15 cellular contexts compared by ENCODE assay signal in genomic region chr21:39106881-39107462, GRCh38.
A peak's percentile ranks its signal among the peaks of the same experiment; 100 is the strongest.
DNase-seq lines count a peak whose midpoint lies in the region; ATAC-seq, FAIRE-seq and TF ChIP-seq lines count a peak whose summit lies in the region.
"Had no signal": no experiment of that assay in that cellular context is flagged by ENCODE, and none has a peak within 500 bp of the region (broad histone marks: within the 10 kb centered on the region; RNA-seq: fewer than 3 reads in every experiment).

No MANE protein-coding gene starts in this region.

- H3K9ac ChIP-seq in IMR-90 (ENCODE audit: low read depth, low read length) (no peak overlapping the region), neural progenitor cell (no peak overlapping the region), HepG2 (ENCODE audit: insufficient read depth, low read depth, low read length) (no peak overlapping the region)

- peaks cover 16% of the 10 kb centered on the region for H3K4me1 ChIP-seq in IMR-90 (ENCODE audit: control insufficient read depth, insufficient read depth, low read length)
- H3K4me1 ChIP-seq in neural progenitor cell: peaks cover 11% of the 10 kb centered on the region
- peaks cover 11 to 26% of the 10 kb centered on the region in 2 donors for H3K4me1 ChIP-seq in gastrocnemius medialis
- H3K4me1 ChIP-seq in HepG2 (ENCODE audit: insufficient read depth, low read length): peaks cover 47% of the 10 kb centered on the region

- H2BK120ac ChIP-seq in IMR-90 (ENCODE audit: low read depth, low read length): peak overlapping the region; percentile 22; the same call in 1 of the 2 replicates

- dilution Hi-C loops in IMR-90 (cut with HindIII; ENCODE audit: low sequenced_read_pairs, unreplicated experiment): no loop called here

- H3K27me3 Mint-ChIP-seq in activated CD8-positive, alpha-beta memory T cell treated with anti-CD3 and anti-CD28 coated beads, Interleukin-2, amount 10 ng/mL, durations not matched to agents 7 days and 5 days: peaks cover 19% of the 10 kb centered on the region
- H3K27me3 Mint-ChIP-seq in neural progenitor cell (ENCODE audit: insufficient read depth, low read depth) (peaks cover 6% of the 10 kb centered on the region), type B pancreatic cell (peaks cover 12% of the 10 kb centered on the region)
- peaks cover 10% of the 10 kb centered on the region for H3K27me3 Mint-ChIP-seq in activated T-cell treated with anti-CD3 and anti-CD28 coated beads, Interleukin-2, amount 50 U/mL, for 24 hours

- no peak overlapping the region for H2BK5ac ChIP-seq in IMR-90 (ENCODE audit: low read depth, low read length, poor library complexity, severe bottlenecking)

- 91% methylated on average over 9 of the region's 15 CpGs; no CpG with 5 or more reads in 1 of the 2 experiments for WGBS in IMR-90 (ENCODE audit: extremely low coverage in 2 of 2, insufficient read length in 1 of 2), 2 experiments
- 95% methylated on average over 15 of the region's 15 CpGs for WGBS in HepG2 (ENCODE audit: low lambda C conversion rate)

- peak overlapping the region; percentile 70; the same call in 1 of the 2 replicates for H4K91ac ChIP-seq in IMR-90 (ENCODE audit: insufficient read depth, low read depth, low read length)

- no peak overlapping the region for H4K8ac ChIP-seq in IMR-90 (ENCODE audit: low read depth in 2 of 2, low read length in 2 of 2)

- no peaks in the 10 kb centered on the region for H3K36me3 ChIP-seq in IMR-90 (ENCODE audit: control insufficient read depth, insufficient read depth, low read length)
- no peaks in the 10 kb centered on the region for H3K36me3 ChIP-seq in neural progenitor cell
- H3K36me3 ChIP-seq in gastrocnemius medialis: no peaks in the 10 kb centered on the region
- H3K36me3 ChIP-seq in HepG2 (replicated peaks in 1 of 2; ENCODE audit: control insufficient read depth in 1 of 2, insufficient read depth in 2 of 2, low read length in 2 of 2): no peaks in the 10 kb centered on the region

- no peaks in the 10 kb centered on the region for H3K36me3 Mint-ChIP-seq in activated CD8-positive, alpha-beta memory T cell treated with anti-CD3 and anti-CD28 coated beads, Interleukin-2, amount 10 ng/mL, durations not matched to agents 7 days and 5 days
- no peaks in the 10 kb centered on the region for H3K36me3 Mint-ChIP-seq in neural progenitor cell
- H3K36me3 Mint-ChIP-seq in type B pancreatic cell: no peaks in the 10 kb centered on the region
- no peaks in the 10 kb centered on the region for H3K36me3 Mint-ChIP-seq in activated T-cell treated with anti-CD3 and anti-CD28 coated beads, Interleukin-2, amount 50 U/mL, for 24 hours (ENCODE audit: low read depth)
- H3K36me3 Mint-ChIP-seq: CD4-positive, alpha-beta memory T cell had no signal

- TF ChIP-seq CTCF in IMR-90 (conservative IDR thresholded peaks at IDR 0.05; ENCODE audit: low read depth, low read length): no peak
- no peak for TF ChIP-seq CTCF in neural progenitor cell (IDR thresholded peaks at IDR 0.05)
- TF ChIP-seq CTCF in type B pancreatic cell (conservative IDR thresholded peaks at IDR 0.05): no peak
- TF ChIP-seq CTCF in gastrocnemius medialis (IDR thresholded peaks at IDR 0.05 in 4 of 5, conservative IDR thresholded peaks at IDR 0.05 in 1 of 5): no peak
- TF ChIP-seq CTCF in HepG2 (CRISPR knock-in tag; IDR thresholded peaks at IDR 0.05): no peak

- H3K9me1 ChIP-seq in IMR-90 (ENCODE audit: insufficient read depth, low read length): peaks cover 22% of the 10 kb centered on the region

- BruUV-seq in IMR-90 (replicated peaks; lab: Mats Ljungman, UMichigan) (no TSS peak), HepG2 (replicated peaks; lab: Mats Ljungman, UMichigan) (no TSS peak)

- no peaks in the 10 kb centered on the region for H3K79me1 ChIP-seq in IMR-90 (ENCODE audit: low read depth in 1 of 2, low read length in 2 of 2)

- TF ChIP-seq RAD21 in IMR-90 (IDR thresholded peaks at IDR 0.05; ENCODE audit: low read length) (no peak), HepG2 (CRISPR knock-in tag; IDR thresholded peaks at IDR 0.05) (no peak)

- 0 out of 2 replicates have a peak, but pooled peaks cover 2% of the 10 kb centered on the region for H3K27me3 ChIP-seq in IMR-90 (ENCODE audit: control insufficient read depth, insufficient read depth, low read length)
- H3K27me3 ChIP-seq in neural progenitor cell: no peaks in the 10 kb centered on the region
- H3K27me3 ChIP-seq in gastrocnemius medialis: no peaks in the 10 kb centered on the region
- H3K27me3 ChIP-seq in HepG2 (ENCODE audit: control insufficient read depth in 1 of 2, insufficient read depth in 2 of 2, low read length in 2 of 2): no peaks in the 10 kb centered on the region

- H3K4me3 ChIP-seq in IMR-90 (ENCODE audit: insufficient read depth, low read depth, low read length): no peak overlapping the region
- no peak overlapping the region for H3K4me3 ChIP-seq in neural progenitor cell
- H3K4me3 ChIP-seq in gastrocnemius medialis: no peak overlapping the region
- no peak overlapping the region for H3K4me3 ChIP-seq in HepG2 (replicated peaks in 1 of 3; ENCODE audit: insufficient read depth in 1 of 3, low read depth in 2 of 3, low read length in 3 of 3)

- H2BK15ac ChIP-seq in IMR-90 (ENCODE audit: low read depth, low read length): peak overlapping the region; percentile 41; the same call in 1 of the 3 replicates

- no peak overlapping the region for H2AFZ ChIP-seq in IMR-90 (replicated peaks; ENCODE audit: low read length, poor library complexity)
- no peak overlapping the region for H2AFZ ChIP-seq in neural progenitor cell (replicated peaks)
- no peak overlapping the region for H2AFZ ChIP-seq in HepG2 (ENCODE audit: low read length)

- peak overlapping the region; percentile 53; the same call in 1 of the 2 replicates for H3K4ac ChIP-seq in IMR-90 (ENCODE audit: low read depth, low read length)

- no peak overlapping the region for H3K56ac ChIP-seq in IMR-90 (ENCODE audit: extremely low read depth, insufficient read depth, low read length)

- H3K4me3 Mint-ChIP-seq in activated CD8-positive, alpha-beta memory T cell treated with anti-CD3 and anti-CD28 coated beads, Interleukin-2, amount 10 ng/mL, durations not matched to agents 7 days and 5 days: no peak overlapping the region
- H3K4me3 Mint-ChIP-seq in neural progenitor cell (peak overlapping the region; percentile 21), type B pancreatic cell (no peak overlapping the region)
- no peak overlapping the region for H3K4me3 Mint-ChIP-seq in activated T-cell treated with anti-CD3 and anti-CD28 coated beads, Interleukin-2, amount 50 U/mL, for 24 hours

- H3F3A ChIP-seq in neural progenitor cell (ENCODE audit: low read depth): peaks cover 18% of the 10 kb centered on the region

- H4K5ac ChIP-seq in IMR-90 (ENCODE audit: low read depth, low read length): no peak overlapping the region; the same call in 1 of the 2 replicates

- H4K20me1 ChIP-seq in IMR-90 (ENCODE audit: insufficient read depth, low read length): no peaks in the 10 kb centered on the region
- H4K20me1 ChIP-seq in neural progenitor cell (ENCODE audit: low read depth): no peaks in the 10 kb centered on the region
- H4K20me1 ChIP-seq in HepG2 (ENCODE audit: insufficient read depth, low read length): no peaks in the 10 kb centered on the region

- 0 out of 2 replicates have a peak overlapping the region, but pooled peaks have one; percentile 20 for H2BK20ac ChIP-seq in IMR-90 (ENCODE audit: low read depth, low read length)

- H3K27ac ChIP-seq in IMR-90 (ENCODE audit: insufficient read depth, low read length): no peak overlapping the region
- no peak overlapping the region for H3K27ac ChIP-seq in neural progenitor cell
- no peak overlapping the region for H3K27ac ChIP-seq in gastrocnemius medialis
- H3K27ac ChIP-seq in HepG2 (ENCODE audit: extremely low read length, insufficient read depth, low read length): no peak overlapping the region

- POLR2A ChIA-PET in IMR-90 (lab: Charles Lee; ENCODE audit: unreplicated experiment): no interaction called here
- POLR2A ChIA-PET in HepG2 (lab: Yijun Ruan, JAX): no interaction called here

- H3K9me3 ChIP-seq in IMR-90 (ENCODE audit: control insufficient read depth, insufficient read depth, low read length): no peaks in the 10 kb centered on the region; the same call in 1 of the 2 replicates
- H3K9me3 ChIP-seq in neural progenitor cell (ENCODE audit: low read depth): no peaks in the 10 kb centered on the region
- no peaks in the 10 kb centered on the region for H3K9me3 ChIP-seq in gastrocnemius medialis
- H3K9me3 ChIP-seq in HepG2 (ENCODE audit: low read length): no peaks in the 10 kb centered on the region

- H3K9me3 Mint-ChIP-seq in activated CD8-positive, alpha-beta memory T cell treated with anti-CD3 and anti-CD28 coated beads, Interleukin-2, amount 10 ng/mL, durations not matched to agents 7 days and 5 days (ENCODE audit: low read depth): no peaks in the 10 kb centered on the region
- peaks cover 3% of the 10 kb centered on the region for H3K9me3 Mint-ChIP-seq in neural progenitor cell
- peaks cover 4% of the 10 kb centered on the region for H3K9me3 Mint-ChIP-seq in type B pancreatic cell
- H3K9me3 Mint-ChIP-seq in activated T-cell treated with anti-CD3 and anti-CD28 coated beads, Interleukin-2, amount 50 U/mL, for 24 hours: no peaks in the 10 kb centered on the region
- H3K9me3 Mint-ChIP-seq: CD4-positive, alpha-beta memory T cell had no signal

- in situ Hi-C loops in IMR-90 (cut with MboI; ENCODE audit: low sequenced_read_pairs) (no loop called here), gastrocnemius medialis (cut with MboI; ENCODE audit: low sequenced_read_pairs in 4 of 4) (loop anchor here in 2 of 4 donors (10.0 to 25.0 kb wide), 2 partner anchors 78 to 95 kb away; partner anchors contain the start of gene PSMG1 (in 1 of the 2)), HepG2 (cut with HindIII; ENCODE audit: extremely low pct_ligation_motif_present, low pct_unique_long_range_greater_than_20kb) (no loop called here)

- H3K23ac ChIP-seq in IMR-90 (ENCODE audit: low read depth, low read length): no peak overlapping the region

- intact Hi-C loops in IMR-90 (cut with micrococcal nuclease) (no loop called here), gastrocnemius medialis (cut with DNase I; ENCODE audit: low total_unique reads) (no loop called here), HepG2 (cut with micrococcal nuclease; ENCODE audit: unreplicated experiment) (no loop called here)

- H3K4me2 ChIP-seq in IMR-90 (ENCODE audit: low read depth, low read length) (no peak overlapping the region), neural progenitor cell (no peak overlapping the region), HepG2 (ENCODE audit: low read depth, low read length) (no peak overlapping the region)

- TF ChIP-seq EP300 in HepG2 (IDR thresholded peaks at IDR 0.05; ENCODE audit: low read depth in 2 of 2, low read length in 2 of 2) (no peak), HepG2 (CRISPR knock-in tag; IDR thresholded peaks at IDR 0.05; ENCODE audit: borderline replicate concordance) (no peak)

- DNase-seq in activated CD8-positive, alpha-beta memory T cell treated with anti-CD3 and anti-CD28 coated beads, Interleukin-2, amount 10 ng/mL, durations not matched to agents 7 days and 5 days: peak; percentile 12
- DNase-seq in activated CD8-positive, alpha-beta memory T cell treated with anti-CD3 and anti-CD28 coated beads, Interleukin-2, amount 50 U/mL, for 4 hours: no peak
- DNase-seq in IMR-90: no peak
- DNase-seq in neural progenitor cell (ENCODE audit: low spot score): no peak
- DNase-seq in type B pancreatic cell (ENCODE audit: extremely low spot score, unreplicated experiment): peak; percentile 37
- DNase-seq in gastrocnemius medialis: no peak
- no peak for DNase-seq in HepG2 (ENCODE audit: low spot score)
- no peak for DNase-seq in activated T-cell treated with anti-CD3 and anti-CD28 coated beads, Interleukin-2, amount 50 U/mL, for 24 hours
- DNase-seq: 8988T; AML-193; C1 segment of cervical spinal cord; CD4-positive, alpha-beta memory T cell; DND-41; GDM1 had no signal

- H3K79me2 ChIP-seq in neural progenitor cell (ENCODE audit: low read depth) (no peaks in the 10 kb centered on the region), HepG2 (ENCODE audit: insufficient read depth, low read length) (no peaks in the 10 kb centered on the region)

- 0 out of 2 replicates have a peak overlapping the region, but pooled peaks have one; percentile 36 for H3K14ac ChIP-seq in IMR-90 (replicated peaks; ENCODE audit: low read depth, low read length)

- no peak for FAIRE-seq in HepG2 (lab: Jason Lieb, UNC)
- FAIRE-seq: GM12892 had no signal

- H2AK5ac ChIP-seq in IMR-90 (ENCODE audit: low read depth, low read length): peak overlapping the region; percentile 69

- CTCF ChIA-PET in activated CD8-positive, alpha-beta memory T cell treated with anti-CD3 and anti-CD28 coated beads, Interleukin-2, amount 10 ng/mL, durations not matched to agents 7 days and 5 days (lab: Charles Lee): no interaction called here
- CTCF ChIA-PET in IMR-90 (lab: Yijun Ruan, JAX): no interaction called here
- CTCF ChIA-PET in HepG2 (lab: Yijun Ruan, JAX; ENCODE audit: low intra/inter-chr PET ratio, low total read pairs): no interaction called here

- ATAC-seq in activated CD8-positive, alpha-beta memory T cell treated with anti-CD3 and anti-CD28 coated beads, Interleukin-2, amount 10 ng/mL, durations not matched to agents 7 days and 5 days: no peak
- ATAC-seq in IMR-90 (ENCODE audit: low read depth) (no peak), gastrocnemius medialis (no peak), HepG2 (no peak)

- no peak overlapping the region for H3K18ac ChIP-seq in IMR-90 (ENCODE audit: low read depth, low read length)

- no peak for TF ChIP-seq POLR2A in IMR-90 (IDR thresholded peaks at IDR 0.05; ENCODE audit: low read depth, low read length)
- TF ChIP-seq POLR2A in gastrocnemius medialis (IDR thresholded peaks at IDR 0.05): no peak
- TF ChIP-seq POLR2A in HepG2 (IDR thresholded peaks at IDR 0.05; ENCODE audit: insufficient read depth in 1 of 2, low read depth in 2 of 2, low read length in 2 of 2): no peak

- H3K4me1 Mint-ChIP-seq in activated CD8-positive, alpha-beta memory T cell treated with anti-CD3 and anti-CD28 coated beads, Interleukin-2, amount 10 ng/mL, durations not matched to agents 7 days and 5 days: no peaks in the 10 kb centered on the region
- H3K4me1 Mint-ChIP-seq in neural progenitor cell (peaks cover 4% of the 10 kb centered on the region), type B pancreatic cell (ENCODE audit: unreplicated experiment) (peaks cover 12% of the 10 kb centered on the region)
- H3K4me1 Mint-ChIP-seq in activated T-cell treated with anti-CD3 and anti-CD28 coated beads, Interleukin-2, amount 50 U/mL, for 24 hours (ENCODE audit: low read depth): no peaks in the 10 kb centered on the region
- H3K4me1 Mint-ChIP-seq: CD4-positive, alpha-beta memory T cell had no signal

- H2AK9ac ChIP-seq in IMR-90 (replicated peaks; ENCODE audit: low read depth, low read length, poor library complexity): no peak overlapping the region

- H3K27ac Mint-ChIP-seq in activated CD8-positive, alpha-beta memory T cell treated with anti-CD3 and anti-CD28 coated beads, Interleukin-2, amount 10 ng/mL, durations not matched to agents 7 days and 5 days: no peak overlapping the region
- H3K27ac Mint-ChIP-seq in neural progenitor cell (peak overlapping the region; percentile 47), type B pancreatic cell (peak overlapping the region; percentile 29)
- no peak overlapping the region for H3K27ac Mint-ChIP-seq in activated T-cell treated with anti-CD3 and anti-CD28 coated beads, Interleukin-2, amount 50 U/mL, for 24 hours
- H3K27ac Mint-ChIP-seq: CD4-positive, alpha-beta memory T cell had no signal

Comparison
In these comparisons a context has a peak if more than half of its experiments do, and no peak if none do; other contexts are left out.
1. DNase-seq: peak in activated CD8-positive, alpha-beta memory T cell treated with anti-CD3 and anti-CD28 coated beads, Interleukin-2, amount 10 ng/mL, durations not matched to agents 7 days and 5 days (single experiment) and type B pancreatic cell (single experiment); none in activated CD8-positive, alpha-beta memory T cell treated with anti-CD3 and anti-CD28 coated beads, Interleukin-2, amount 50 U/mL, for 4 hours (single experiment), IMR-90 (single experiment), neural progenitor cell (single experiment), gastrocnemius medialis (0 of 2), HepG2 (single experiment) and activated T-cell treated with anti-CD3 and anti-CD28 coated beads, Interleukin-2, amount 50 U/mL, for 24 hours (single experiment).
2. H3K27ac Mint-ChIP-seq: peak in neural progenitor cell (single experiment) and type B pancreatic cell (single experiment); none in activated CD8-positive, alpha-beta memory T cell treated with anti-CD3 and anti-CD28 coated beads, Interleukin-2, amount 10 ng/mL, durations not matched to agents 7 days and 5 days (single experiment) and activated T-cell treated with anti-CD3 and anti-CD28 coated beads, Interleukin-2, amount 50 U/mL, for 24 hours (single experiment).